Comparison of ENCODE assay signal across 22 cellular contexts in genomic region chr4:142358656-142359055, GRCh38.
DNase-seq lines count a peak whose midpoint lies in the region; ATAC-seq and TF ChIP-seq lines count a peak whose summit lies in the region.
"Had no signal": no experiment of that assay in that cellular context is flagged by ENCODE, and none has a peak within 500 bp of the region (broad histone marks: within the 10 kb centered on the region; RNA-seq: fewer than 3 reads in every experiment).

No MANE protein-coding gene starts in this region.

- no peaks in the 10 kb centered on the region for H3K79me2 ChIP-seq in OCI-LY7 (ENCODE audit: insufficient read depth, low read depth, low read length)
- H3K79me2 ChIP-seq: hepatocyte had no signal

- POLR2A ChIA-PET in CD8-positive, alpha-beta memory T cell (lab: Charles Lee) = interaction anchor here (0.7 kb wide), 1 partner anchor 194 kb away, joined by 6 read pairs; no protein-coding TSS in a partner anchor
- POLR2A ChIA-PET in OCI-LY7 (lab: Charles Lee) = interaction anchor here (0.6 to 0.7 kb wide), 2 partner anchors 9 to 14 kb away, joined by 3 read pairs; no protein-coding TSS in a partner anchor

- ATAC-seq in RWPE2 (ENCODE audit: low read depth) = 0 out of 3 replicates have a peak, but pooled peaks have one; percentile 10
- ATAC-seq in foreskin keratinocyte = peak; percentile 33
- ATAC-seq: body of pancreas, WTC11 had no signal

- no peaks in the 10 kb centered on the region for H3K9me2 ChIP-seq in OCI-LY7 (ENCODE audit: insufficient read depth, low read length)

- H3K9me3 ChIP-seq in CD8-positive, alpha-beta memory T cell (ENCODE audit: low read length) = no peaks in the 10 kb centered on the region
- H3K9me3 ChIP-seq in RWPE2 (ENCODE audit: severe bottlenecking) (no peaks in the 10 kb centered on the region), OCI-LY7 (ENCODE audit: low read length) (no peaks in the 10 kb centered on the region)
- H3K9me3 ChIP-seq: body of pancreas, thoracic aorta had no signal

- CTCF ChIA-PET in CD8-positive, alpha-beta memory T cell (lab: Charles Lee) = interaction anchor here (1.1 kb wide), 1 partner anchor 209 kb away, joined by 3 read pairs; no protein-coding TSS in a partner anchor
- CTCF ChIA-PET in OCI-LY7 (lab: Charles Lee; ENCODE audit: unreplicated experiment) = no interaction called here

- no peaks in the 10 kb centered on the region for H3K36me3 ChIP-seq in CD8-positive, alpha-beta memory T cell (ENCODE audit: insufficient read depth, low read length)
- H3K36me3 ChIP-seq in RWPE2 (ENCODE audit: low read depth) (peaks cover 14% of the 10 kb centered on the region), OCI-LY7 (ENCODE audit: insufficient read depth, low read length) (no peaks in the 10 kb centered on the region)
- H3K36me3 ChIP-seq: thoracic aorta had no signal

- H3K27me3 ChIP-seq in CD8-positive, alpha-beta memory T cell (ENCODE audit: insufficient read depth, low read length, poor library complexity, severe bottlenecking) = no peaks in the 10 kb centered on the region
- no peaks in the 10 kb centered on the region for H3K27me3 ChIP-seq in RWPE2 (ENCODE audit: insufficient read depth, poor library complexity, severe bottlenecking)
- H3K27me3 ChIP-seq in foreskin keratinocyte = no peaks in the 10 kb centered on the region
- H3K27me3 ChIP-seq: body of pancreas, hepatocyte had no signal

- no peaks in the 10 kb centered on the region for H3K27me3 Mint-ChIP-seq in CD8-positive, alpha-beta memory T cell

- no peak overlapping the region for H3K27ac ChIP-seq in CD8-positive, alpha-beta memory T cell (ENCODE audit: low read depth, low read length)
- no peak overlapping the region for H3K27ac ChIP-seq in RWPE2 (ENCODE audit: poor library complexity, severe bottlenecking)
- H3K27ac ChIP-seq in foreskin keratinocyte = no peak overlapping the region
- H3K27ac ChIP-seq in OCI-LY7 (ENCODE audit: low read depth, low read length, poor library complexity, severe bottlenecking) = no peak overlapping the region
- H3K27ac ChIP-seq: 22Rv1, body of pancreas, coronary artery, hepatocyte, thoracic aorta had no signal

- peak overlapping the region; percentile 68 to 84 (median 78) for H3K27ac Mint-ChIP-seq in CD8-positive, alpha-beta memory T cell
- H3K27ac Mint-ChIP-seq: nephron progenitor cell, WTC11 had no signal

- no peak overlapping the region for H2AFZ ChIP-seq in OCI-LY7 (ENCODE audit: low read length)
- H2AFZ ChIP-seq: hepatocyte had no signal

- DNase-seq in NCI-H2107 treated with DMSO at 0.1 percent for 48 hours (lab: John Stamatoyannopoulos, UW; ENCODE audit: unreplicated experiment) (peak; percentile 11), NCI-H2107 (lab: John Stamatoyannopoulos, UW) (no peak), RWPE2 (ENCODE audit: low spot score) (no peak), foreskin keratinocyte (no peak), COLO829 (ENCODE audit: low spot score) (no peak), OCI-LY7 (ENCODE audit: low spot score) (no peak), midbrain (lab: John Stamatoyannopoulos, UW) (no peak)
- no peak for DNase-seq in CD8-positive, alpha-beta memory T cell
- DNase-seq: activated naive CD4-positive, alpha-beta T cell; body of pancreas; DMS 273 treated with DMSO at 0.1 percent for 48 hours; islet precursor cell; mesendoderm; NCI-H2227 treated with DMSO at 0.1 percent for 48 hours; nephron progenitor cell; SW 1271 had no signal

- H4K20me1 ChIP-seq in OCI-LY7 (ENCODE audit: insufficient read depth, low read length) = no peaks in the 10 kb centered on the region

- H3K4me1 ChIP-seq in CD8-positive, alpha-beta memory T cell (ENCODE audit: insufficient read depth, low read length) = peaks cover 69% of the 10 kb centered on the region
- H3K4me1 ChIP-seq in RWPE2 (ENCODE audit: insufficient read depth, poor library complexity, severe bottlenecking) (peaks cover 50% of the 10 kb centered on the region), foreskin keratinocyte (peaks cover 15% of the 10 kb centered on the region), OCI-LY7 (ENCODE audit: insufficient read depth, low read length, poor library complexity, severe bottlenecking) (no peaks in the 10 kb centered on the region)

- H3K4me3 Mint-ChIP-seq in CD8-positive, alpha-beta memory T cell = peak overlapping the region in 2 of 7 donors; percentile 4 to 47
- H3K4me3 Mint-ChIP-seq: nephron progenitor cell, WTC11 had no signal

- intact Hi-C loops in OCI-LY7 (cut with micrococcal nuclease; ENCODE audit: unreplicated experiment) = loop anchor here (10.0 kb wide), 1 partner anchor 486 kb away; the partner anchor contains the start of gene INPP4B

- H3K4me1 Mint-ChIP-seq in CD8-positive, alpha-beta memory T cell = peaks cover 68 to 90% (median 89%) of the 10 kb centered on the region in 3 donors

- no peak overlapping the region for H3K4me2 ChIP-seq in OCI-LY7 (ENCODE audit: low read length)
- H3K4me2 ChIP-seq: hepatocyte, smooth muscle cell had no signal

- no TSS peak for BruUV-seq in OCI-LY7 (replicated peaks; lab: Mats Ljungman, UMichigan)

- H3K4me3 ChIP-seq in CD8-positive, alpha-beta memory T cell (ENCODE audit: low read length) = no peak overlapping the region
- H3K4me3 ChIP-seq in RWPE2 (ENCODE audit: severe bottlenecking) (no peak overlapping the region), OCI-LY7 (ENCODE audit: low read depth, low read length, poor library complexity, severe bottlenecking) (no peak overlapping the region)
- H3K4me3 ChIP-seq: body of pancreas, coronary artery, hepatocyte, smooth muscle cell, thoracic aorta had no signal

- peaks cover 4 to 12% (median 10%) of the 10 kb centered on the region in 3 donors for H3K36me3 Mint-ChIP-seq in CD8-positive, alpha-beta memory T cell
- H3K36me3 Mint-ChIP-seq: WTC11 had no signal

- no peaks in the 10 kb centered on the region for H3K9me3 Mint-ChIP-seq in CD8-positive, alpha-beta memory T cell

- TF ChIP-seq CTCF in RWPE2 (IDR thresholded peaks at IDR 0.05; ENCODE audit: poor library complexity, severe bottlenecking) = no peak
- TF ChIP-seq CTCF in foreskin keratinocyte (conservative IDR thresholded peaks at IDR 0.05) = no peak
- TF ChIP-seq CTCF in OCI-LY7 (conservative IDR thresholded peaks at IDR 0.05; ENCODE audit: low read length) = no peak
